Comparison of ENCODE assay signal across 8 cellular contexts in genomic region chr1:94854458-94855306, GRCh38. TPM values are rescaled to one million over a fixed set of nuclear protein-coding genes. Genes with fewer than 3 reads are reported as not detected.
A peak's percentile ranks its signal among the peaks of the same experiment; 100 is the strongest.
DNase-seq lines count a peak whose midpoint lies in the region; ATAC-seq and TF ChIP-seq lines count a peak whose summit lies in the region.

No MANE protein-coding gene starts in this region.

- H3K9me3 ChIP-seq in gastroesophageal sphincter, result no peaks in the 10 kb centered on the region
- H3K9me3 ChIP-seq in neuron (ENCODE audit: low read length), result peaks cover 2% of the 10 kb centered on the region

- H3K27me3 ChIP-seq in gastroesophageal sphincter (no peaks in the 10 kb centered on the region), neuron (ENCODE audit: insufficient read depth, low read length) (no peaks in the 10 kb centered on the region)

- peak; percentile 92 for DNase-seq in EL
- peak; percentile 8 for DNase-seq in GOT3 (lab: John Stamatoyannopoulos, UW)
- DNase-seq in LHCN-M2 (ENCODE audit: low read depth), result peak; percentile 97
- DNase-seq in RPMI7951 (ENCODE audit: low read depth), result peak; percentile 93
- peak; percentile 58 for DNase-seq in activated effector memory CD4-positive, alpha-beta T cell treated with Interleukin-2 at 50 U/mL for 16 hours
- DNase-seq in stromal cell of bone marrow (ENCODE audit: low read depth), result peak; percentile 81

- H3K4me3 ChIP-seq in gastroesophageal sphincter, result peak overlapping the region; percentile 54 to 67
- no peak overlapping the region for H3K4me3 ChIP-seq in neuron (ENCODE audit: low read length)

- 9 to 14% methylated on average over 9 to 13 of the region's 21 CpGs for WGBS in gastroesophageal sphincter (ENCODE audit: low coverage in 1 of 2), 2 donors

- H2AFZ ChIP-seq in neuron (ENCODE audit: low read depth, low read length), result peak overlapping the region; percentile 14

- TF ChIP-seq POLR2A in gastroesophageal sphincter (IDR thresholded peaks at IDR 0.05), result no peak

- ATAC-seq in gastroesophageal sphincter, result peak; percentile 93

- peak; percentile 91 to 98 (median 98) for TF ChIP-seq CTCF in gastroesophageal sphincter (IDR thresholded peaks at IDR 0.05)

- H3K36me3 ChIP-seq in gastroesophageal sphincter (no peaks in the 10 kb centered on the region), neuron (ENCODE audit: insufficient read depth, low read length) (no peaks in the 10 kb centered on the region)

- peak overlapping the region; percentile 84 to 88 (median 85) for H3K27ac ChIP-seq in gastroesophageal sphincter

- peaks cover 0 to 41% (median 4%) of the 10 kb centered on the region in 3 donors for H3K4me1 ChIP-seq in gastroesophageal sphincter
- H3K4me1 ChIP-seq in neuron (ENCODE audit: insufficient read depth, low read length), result peaks cover 3% of the 10 kb centered on the region

- no peak for TF ChIP-seq EP300 in gastroesophageal sphincter (IDR thresholded peaks at IDR 0.05)

RNA-seq across cellular contexts. Expression of gene SLC44A3, which starts 34.5 kb away (rescaled TPM):
- total RNA-seq in LHCN-M2 (2014; rRNA removed) (1.2 and 1.5 TPM in 2 replicates), gastroesophageal sphincter (1 to 10 TPM in 3 of 4 donors, under 1 TPM in 1; 0.47 to 3.9 (median 1.2) TPM)
- 1.2 TPM for polyA plus RNA-seq in LHCN-M2 (2012)
- total RNA-seq in RPMI7951 (2014; rRNA removed; shearing (Covaris generic)), result 0.98 and 1.1 TPM in 2 replicates

Comparison
In these comparisons a context has a peak if more than half of its experiments do, and no peak if none do; other contexts are left out.
1. DNase-seq: peak in every context shown above with its lines; median percentile 97 in LHCN-M2; 93 in RPMI7951; 92 in EL; 81 in stromal cell of bone marrow; 58 in activated effector memory CD4-positive, alpha-beta T cell treated with Interleukin-2 at 50 U/mL for 16 hours; 8 in GOT3.